ENCODE assay signal across 9 cellular contexts in genomic region chr2:172106128-172106961, GRCh38. TPM values are rescaled to one million over a fixed set of nuclear protein-coding genes. Genes with fewer than 3 reads are reported as not detected.
DNase-seq lines count a peak whose midpoint lies in the region; ATAC-seq and TF ChIP-seq lines count a peak whose summit lies in the region.
"Had no signal": no experiment of that assay in that cellular context is flagged by ENCODE, and none has a peak within 500 bp of the region (broad histone marks: within the 10 kb centered on the region; RNA-seq: fewer than 3 reads in every experiment).

No MANE protein-coding gene starts in this region.

- TF ChIP-seq CTCF in Loucy (conservative IDR thresholded peaks at IDR 0.05; ENCODE audit: low read length): peak; percentile 56
- TF ChIP-seq CTCF in heart right ventricle (IDR thresholded peaks at IDR 0.05): peak in 5 of 9 donors; percentile 14 to 49 (median 37)

- H3K27ac Mint-ChIP-seq in activated T-cell treated with anti-CD3 and anti-CD28 coated beads, Interleukin-2, amount 50 U/mL, for 24 hours: no peak overlapping the region

- DNase-seq in DMS79 treated with DMSO at 0.1 percent for 48 hours (lab: John Stamatoyannopoulos, UW): peak; percentile 64
- peak; percentile 65 for DNase-seq in activated T-cell treated with anti-CD3 and anti-CD28 coated beads, Interleukin-2, amount 50 U/mL, for 24 hours
- no peak for DNase-seq in heart right ventricle
- DNase-seq in HK-2 (ENCODE audit: unreplicated experiment): no peak
- no peak for DNase-seq in NCI-H1436 treated with DMSO at 0.1 percent for 48 hours (lab: John Stamatoyannopoulos, UW)

- H3K27ac ChIP-seq in heart right ventricle: no peak overlapping the region
- H3K27ac ChIP-seq in skeletal muscle tissue (ENCODE audit: low read depth, low read length): no peak overlapping the region

- H3K36me3 ChIP-seq in Loucy (ENCODE audit: insufficient read depth, low read length): no peaks in the 10 kb centered on the region
- H3K36me3 ChIP-seq in heart right ventricle: no peaks in the 10 kb centered on the region
- no peaks in the 10 kb centered on the region for H3K36me3 ChIP-seq in skeletal muscle tissue (ENCODE audit: control insufficient read depth in 3 of 3, insufficient read depth in 3 of 3, low read length in 3 of 3)

- H3K9me3 ChIP-seq in Loucy (ENCODE audit: insufficient read depth, low read depth, low read length): no peaks in the 10 kb centered on the region
- H3K9me3 ChIP-seq in heart right ventricle: no peaks in the 10 kb centered on the region
- no peaks in the 10 kb centered on the region for H3K9me3 ChIP-seq in skeletal muscle tissue (ENCODE audit: control insufficient read depth in 3 of 3, low read length in 3 of 3)

- peak in 3 of 8 donors; percentile 12 to 30 (median 22) for ATAC-seq in heart right ventricle
- no peak for ATAC-seq in HG02588 (IDR thresholded peaks at IDR 0.05; ENCODE audit: unreplicated experiment)

- no peaks in the 10 kb centered on the region for H4K20me1 ChIP-seq in Loucy (ENCODE audit: insufficient read depth, low read length, poor library complexity, severe bottlenecking)

- H3K9ac ChIP-seq in Loucy (ENCODE audit: low read depth, low read length, poor library complexity, severe bottlenecking): no peak overlapping the region
- no peak overlapping the region for H3K9ac ChIP-seq in skeletal muscle tissue (ENCODE audit: low read depth in 1 of 3, low read length in 3 of 3)

- 3 to 4% methylated on average over 43 of the region's 43 CpGs for WGBS in heart right ventricle, 2 donors

- no peaks in the 10 kb centered on the region for H3K9me3 Mint-ChIP-seq in activated T-cell treated with anti-CD3 and anti-CD28 coated beads, Interleukin-2, amount 50 U/mL, for 24 hours

- H3K79me2 ChIP-seq in Loucy (ENCODE audit: insufficient read depth, low read length): no peaks in the 10 kb centered on the region

- H3K4me2 ChIP-seq in Loucy (ENCODE audit: low read depth, low read length, poor library complexity, severe bottlenecking): peak overlapping the region; percentile 61

- intact Hi-C loops in heart right ventricle (cut with DNase I): loop anchor here in 9 of 10 donors (5.0 to 10.0 kb wide), 8 partner anchors 182 to 532 kb away; partner anchors contain the start of gene HAT1 (in 1 of the 9)

- peaks cover 86% of the 10 kb centered on the region for H3K27me3 Mint-ChIP-seq in activated T-cell treated with anti-CD3 and anti-CD28 coated beads, Interleukin-2, amount 50 U/mL, for 24 hours

- peaks cover 58% of the 10 kb centered on the region for H3K4me1 Mint-ChIP-seq in activated T-cell treated with anti-CD3 and anti-CD28 coated beads, Interleukin-2, amount 50 U/mL, for 24 hours (ENCODE audit: low read depth)

- no peaks in the 10 kb centered on the region for H3K27me3 ChIP-seq in Loucy (ENCODE audit: insufficient read depth, low read length, poor library complexity, severe bottlenecking)
- peaks cover 66 to 95% (median 92%) of the 10 kb centered on the region in 7 donors for H3K27me3 ChIP-seq in heart right ventricle
- H3K27me3 ChIP-seq in skeletal muscle tissue (ENCODE audit: control insufficient read depth in 3 of 3, insufficient read depth in 3 of 3, low read length in 3 of 3): peaks cover 81 to 83% (median 82%) of the 10 kb centered on the region in 3 donors

- H3K4me3 ChIP-seq in Loucy (ENCODE audit: low read length, poor library complexity, severe bottlenecking) (peak overlapping the region; percentile 59), heart right ventricle (peak overlapping the region in 3 of 10 donors; percentile 18 to 39 (median 23)), skeletal muscle tissue (ENCODE audit: low read length in 3 of 3) (peak overlapping the region; percentile 41 to 43 (median 43))

- peak overlapping the region; percentile 84 for H2AFZ ChIP-seq in Loucy (ENCODE audit: low read length)

- H3F3A ChIP-seq in Loucy (ENCODE audit: low read depth): no peaks in the 10 kb centered on the region

- no peaks in the 10 kb centered on the region for H3K9me2 ChIP-seq in Loucy (replicated peaks; ENCODE audit: low read depth, low read length)

- no peaks in the 10 kb centered on the region for H3K36me3 Mint-ChIP-seq in activated T-cell treated with anti-CD3 and anti-CD28 coated beads, Interleukin-2, amount 50 U/mL, for 24 hours (ENCODE audit: low read depth)

- H3K4me3 Mint-ChIP-seq in activated T-cell treated with anti-CD3 and anti-CD28 coated beads, Interleukin-2, amount 50 U/mL, for 24 hours: peak overlapping the region; percentile 63

- peaks cover 12% of the 10 kb centered on the region for H3K4me1 ChIP-seq in Loucy (ENCODE audit: insufficient read depth, low read length, poor library complexity, severe bottlenecking)
- peaks cover 8 to 57% (median 36%) of the 10 kb centered on the region in 9 donors for H3K4me1 ChIP-seq in heart right ventricle
- H3K4me1 ChIP-seq in skeletal muscle tissue (ENCODE audit: control insufficient read depth in 3 of 3, insufficient read depth in 3 of 3, low read length in 3 of 3): peaks cover 24 to 36% (median 35%) of the 10 kb centered on the region in 3 donors

RNA-seq across cellular contexts. Expression of gene DLX2, which starts 3.6 kb away (rescaled TPM):
- under 1 TPM in 1 of 10 donors, not detected in 9; 0.11 TPM for total RNA-seq in heart right ventricle
- polyA plus RNA-seq in heart right ventricle: not detected
- total RNA-seq in skeletal muscle tissue: not detected
- total RNA-seq: T-helper 1 cell treated with Interleukin-12 subunit alpha and Interleukin-12 subunit beta and Interleukin-4 antibody, amounts not matched to agents 30 ng/mL and 1 ng/mL, for 36 hours had no signal

RNA-seq across cellular contexts. Expression of gene DLX1, which starts 21.0 kb away (rescaled TPM):
- total RNA-seq in heart right ventricle (under 1 TPM in 1 of 10 donors, not detected in 9; 0.41 TPM), skeletal muscle tissue (not detected)
- under 1 TPM in 1 of 2 donors, not detected in 1; 0.10 TPM for polyA plus RNA-seq in heart right ventricle
- total RNA-seq: T-helper 1 cell treated with Interleukin-12 subunit alpha and Interleukin-12 subunit beta and Interleukin-4 antibody, amounts not matched to agents 30 ng/mL and 1 ng/mL, for 36 hours had no signal

Comparison
In these comparisons a context has a peak if more than half of its experiments do, and no peak if none do; other contexts are left out.
1. DNase-seq: peak in DMS79 treated with DMSO at 0.1 percent for 48 hours (single experiment) and activated T-cell treated with anti-CD3 and anti-CD28 coated beads, Interleukin-2, amount 50 U/mL, for 24 hours (single experiment); none in heart right ventricle (0 of 2), HK-2 (single experiment) and NCI-H1436 treated with DMSO at 0.1 percent for 48 hours (single experiment).